ENCODE assay signal across 1 cellular context in genomic region chr17:21183468-21183867, GRCh38.
TF ChIP-seq lines count a peak whose summit lies in the region.

No MANE protein-coding gene starts in this region.

TF ChIP-seq in HepG2, 621 proteins besides CTCF, POLR2A, EP300 and RAD21 (continues in another document):
- no peak for TF ChIP-seq ZNF326 (CRISPR knock-in tag; IDR thresholded peaks at IDR 0.05; ENCODE audit: borderline replicate concordance)
- 0 out of 2 replicates have a peak, but pooled peaks have one; percentile 13 for TF ChIP-seq FOXP4 (CRISPR knock-in tag; IDR thresholded peaks at IDR 0.05)
- TF ChIP-seq ZNF644 (CRISPR knock-in tag; IDR thresholded peaks at IDR 0.05; ENCODE audit: low read depth), result peak; percentile 94
- TF ChIP-seq CENPT (CRISPR knock-in tag; IDR thresholded peaks at IDR 0.05; ENCODE audit: low read depth), result no peak
- TF ChIP-seq CBX1 (IDR thresholded peaks at IDR 0.05; ENCODE audit: low read depth), result no peak
- TF ChIP-seq MTA3 (CRISPR knock-in tag; IDR thresholded peaks at IDR 0.05), result no peak
- no peak for TF ChIP-seq MEF2D (CRISPR knock-in tag; IDR thresholded peaks at IDR 0.05)
- TF ChIP-seq MAF1 (CRISPR knock-in tag; IDR thresholded peaks at IDR 0.05; ENCODE audit: borderline replicate concordance), result no peak
- TF ChIP-seq HHEX (CRISPR knock-in tag; IDR thresholded peaks at IDR 0.05), result no peak
- TF ChIP-seq MTERF4 (CRISPR knock-in tag; IDR thresholded peaks at IDR 0.05), result no peak
- TF ChIP-seq ZNF12 (CRISPR knock-in tag; IDR thresholded peaks at IDR 0.05), result 0 out of 2 replicates have a peak, but pooled peaks have one; percentile 58
- no peak for TF ChIP-seq ZNF629 (CRISPR knock-in tag; conservative IDR thresholded peaks at IDR 0.05)
- TF ChIP-seq, protein P1, sequence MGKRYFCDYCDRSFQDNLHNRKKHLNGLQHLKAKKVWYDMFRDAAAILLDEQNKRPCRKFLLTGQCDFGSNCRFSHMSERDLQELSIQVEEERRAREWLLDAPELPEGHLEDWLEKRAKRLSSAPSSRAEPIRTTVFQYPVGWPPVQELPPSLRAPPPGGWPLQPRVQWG (CRISPR knock-in tag; IDR thresholded peaks at IDR 0.05; ENCODE audit: borderline replicate concordance, low read depth), result no peak
- no peak for TF ChIP-seq ZNF414 (CRISPR knock-in tag; IDR thresholded peaks at IDR 0.05)
- no peak for TF ChIP-seq POLR2AphosphoS5 (IDR thresholded peaks at IDR 0.05; ENCODE audit: low read depth, low read length)
- TF ChIP-seq ZBTB25 (CRISPR knock-in tag; IDR thresholded peaks at IDR 0.05), result no peak
- peak; percentile 69 for TF ChIP-seq CEBPG (CRISPR knock-in tag; IDR thresholded peaks at IDR 0.05)
- no peak for TF ChIP-seq RCOR2 (CRISPR knock-in tag; IDR thresholded peaks at IDR 0.05)
- TF ChIP-seq ATF5 (CRISPR knock-in tag; IDR thresholded peaks at IDR 0.05; ENCODE audit: low read depth), result no peak
- no peak for TF ChIP-seq HOXD1 (CRISPR knock-in tag; IDR thresholded peaks at IDR 0.05)
- TF ChIP-seq, protein P2, sequence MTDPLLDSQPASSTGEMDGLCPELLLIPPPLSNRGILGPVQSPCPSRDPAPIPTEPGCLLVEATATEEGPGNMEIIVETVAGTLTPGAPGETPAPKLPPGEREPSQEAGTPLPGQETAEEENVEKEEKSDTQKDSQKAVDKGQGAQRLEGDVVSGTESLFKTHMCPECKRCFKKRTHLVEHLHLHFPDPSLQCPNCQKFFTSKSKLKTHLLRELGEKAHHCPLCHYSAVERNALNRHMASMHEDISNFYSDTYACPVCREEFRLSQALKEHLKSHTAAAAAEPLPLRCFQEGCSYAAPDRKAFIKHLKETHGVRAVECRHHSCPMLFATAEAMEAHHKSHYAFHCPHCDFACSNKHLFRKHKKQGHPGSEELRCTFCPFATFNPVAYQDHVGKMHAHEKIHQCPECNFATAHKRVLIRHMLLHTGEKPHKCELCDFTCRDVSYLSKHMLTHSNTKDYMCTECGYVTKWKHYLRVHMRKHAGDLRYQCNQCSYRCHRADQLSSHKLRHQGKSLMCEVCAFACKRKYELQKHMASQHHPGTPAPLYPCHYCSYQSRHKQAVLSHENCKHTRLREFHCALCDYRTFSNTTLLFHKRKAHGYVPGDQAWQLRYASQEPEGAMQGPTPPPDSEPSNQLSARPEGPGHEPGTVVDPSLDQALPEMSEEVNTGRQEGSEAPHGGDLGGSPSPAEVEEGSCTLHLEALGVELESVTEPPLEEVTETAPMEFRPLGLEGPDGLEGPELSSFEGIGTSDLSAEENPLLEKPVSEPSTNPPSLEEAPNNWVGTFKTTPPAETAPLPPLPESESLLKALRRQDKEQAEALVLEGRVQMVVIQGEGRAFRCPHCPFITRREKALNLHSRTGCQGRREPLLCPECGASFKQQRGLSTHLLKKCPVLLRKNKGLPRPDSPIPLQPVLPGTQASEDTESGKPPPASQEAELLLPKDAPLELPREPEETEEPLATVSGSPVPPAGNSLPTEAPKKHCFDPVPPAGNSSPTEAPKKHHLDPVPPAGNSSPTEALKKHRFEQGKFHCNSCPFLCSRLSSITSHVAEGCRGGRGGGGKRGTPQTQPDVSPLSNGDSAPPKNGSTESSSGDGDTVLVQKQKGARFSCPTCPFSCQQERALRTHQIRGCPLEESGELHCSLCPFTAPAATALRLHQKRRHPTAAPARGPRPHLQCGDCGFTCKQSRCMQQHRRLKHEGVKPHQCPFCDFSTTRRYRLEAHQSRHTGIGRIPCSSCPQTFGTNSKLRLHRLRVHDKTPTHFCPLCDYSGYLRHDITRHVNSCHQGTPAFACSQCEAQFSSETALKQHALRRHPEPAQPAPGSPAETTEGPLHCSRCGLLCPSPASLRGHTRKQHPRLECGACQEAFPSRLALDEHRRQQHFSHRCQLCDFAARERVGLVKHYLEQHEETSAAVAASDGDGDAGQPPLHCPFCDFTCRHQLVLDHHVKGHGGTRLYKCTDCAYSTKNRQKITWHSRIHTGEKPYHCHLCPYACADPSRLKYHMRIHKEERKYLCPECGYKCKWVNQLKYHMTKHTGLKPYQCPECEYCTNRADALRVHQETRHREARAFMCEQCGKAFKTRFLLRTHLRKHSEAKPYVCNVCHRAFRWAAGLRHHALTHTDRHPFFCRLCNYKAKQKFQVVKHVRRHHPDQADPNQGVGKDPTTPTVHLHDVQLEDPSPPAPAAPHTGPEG (CRISPR knock-in tag; IDR thresholded peaks at IDR 0.05), result no peak
- no peak for TF ChIP-seq ATF3 (CRISPR knock-in tag; IDR thresholded peaks at IDR 0.05)
- no peak for TF ChIP-seq SPEN (CRISPR knock-in tag; IDR thresholded peaks at IDR 0.05; ENCODE audit: low read depth)
- TF ChIP-seq NR2F1 (CRISPR knock-in tag; IDR thresholded peaks at IDR 0.05), result peak; percentile 66 to 80
- TF ChIP-seq ZNF530 (CRISPR knock-in tag; IDR thresholded peaks at IDR 0.05; ENCODE audit: low read depth), result no peak
- no peak for TF ChIP-seq ZFYVE20 (CRISPR knock-in tag; IDR thresholded peaks at IDR 0.05; ENCODE audit: borderline replicate concordance, low read depth)
- TF ChIP-seq CAMTA2 (CRISPR knock-in tag; IDR thresholded peaks at IDR 0.05; ENCODE audit: borderline replicate concordance), result no peak
- TF ChIP-seq, protein P3, sequence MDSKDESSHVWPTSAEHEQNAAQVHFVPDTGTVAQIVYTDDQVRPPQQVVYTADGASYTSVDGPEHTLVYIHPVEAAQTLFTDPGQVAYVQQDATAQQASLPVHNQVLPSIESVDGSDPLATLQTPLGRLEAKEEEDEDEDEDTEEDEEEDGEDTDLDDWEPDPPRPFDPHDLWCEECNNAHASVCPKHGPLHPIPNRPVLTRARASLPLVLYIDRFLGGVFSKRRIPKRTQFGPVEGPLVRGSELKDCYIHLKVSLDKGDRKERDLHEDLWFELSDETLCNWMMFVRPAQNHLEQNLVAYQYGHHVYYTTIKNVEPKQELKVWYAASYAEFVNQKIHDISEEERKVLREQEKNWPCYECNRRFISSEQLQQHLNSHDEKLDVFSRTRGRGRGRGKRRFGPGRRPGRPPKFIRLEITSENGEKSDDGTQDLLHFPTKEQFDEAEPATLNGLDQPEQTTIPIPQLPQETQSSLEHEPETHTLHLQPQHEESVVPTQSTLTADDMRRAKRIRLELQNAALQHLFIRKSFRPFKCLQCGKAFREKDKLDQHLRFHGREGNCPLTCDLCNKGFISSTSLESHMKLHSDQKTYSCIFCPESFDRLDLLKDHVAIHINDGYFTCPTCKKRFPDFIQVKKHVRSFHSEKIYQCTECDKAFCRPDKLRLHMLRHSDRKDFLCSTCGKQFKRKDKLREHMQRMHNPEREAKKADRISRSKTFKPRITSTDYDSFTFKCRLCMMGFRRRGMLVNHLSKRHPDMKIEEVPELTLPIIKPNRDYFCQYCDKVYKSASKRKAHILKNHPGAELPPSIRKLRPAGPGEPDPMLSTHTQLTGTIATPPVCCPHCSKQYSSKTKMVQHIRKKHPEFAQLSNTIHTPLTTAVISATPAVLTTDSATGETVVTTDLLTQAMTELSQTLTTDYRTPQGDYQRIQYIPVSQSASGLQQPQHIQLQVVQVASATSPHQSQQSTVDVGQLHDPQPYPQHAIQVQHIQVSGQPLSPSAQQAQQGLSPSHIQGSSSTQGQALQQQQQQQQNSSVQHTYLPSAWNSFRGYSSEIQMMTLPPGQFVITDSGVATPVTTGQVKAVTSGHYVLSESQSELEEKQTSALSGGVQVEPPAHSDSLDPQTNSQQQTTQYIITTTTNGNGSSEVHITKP (CRISPR knock-in tag; IDR thresholded peaks at IDR 0.05; ENCODE audit: low read depth), result no peak
- no peak for TF ChIP-seq ASH2L (IDR thresholded peaks at IDR 0.05; ENCODE audit: insufficient read length, low read depth, low read length)
- TF ChIP-seq, protein P4, sequence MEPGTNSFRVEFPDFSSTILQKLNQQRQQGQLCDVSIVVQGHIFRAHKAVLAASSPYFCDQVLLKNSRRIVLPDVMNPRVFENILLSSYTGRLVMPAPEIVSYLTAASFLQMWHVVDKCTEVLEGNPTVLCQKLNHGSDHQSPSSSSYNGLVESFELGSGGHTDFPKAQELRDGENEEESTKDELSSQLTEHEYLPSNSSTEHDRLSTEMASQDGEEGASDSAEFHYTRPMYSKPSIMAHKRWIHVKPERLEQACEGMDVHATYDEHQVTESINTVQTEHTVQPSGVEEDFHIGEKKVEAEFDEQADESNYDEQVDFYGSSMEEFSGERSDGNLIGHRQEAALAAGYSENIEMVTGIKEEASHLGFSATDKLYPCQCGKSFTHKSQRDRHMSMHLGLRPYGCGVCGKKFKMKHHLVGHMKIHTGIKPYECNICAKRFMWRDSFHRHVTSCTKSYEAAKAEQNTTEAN (CRISPR knock-in tag; conservative IDR thresholded peaks at IDR 0.05), result no peak
- peak; percentile 43; the same call in 1 of the 2 replicates for TF ChIP-seq HNF4G (IDR thresholded peaks at IDR 0.05; ENCODE audit: borderline replicate concordance, low read depth, low read length)
- no peak for TF ChIP-seq HNF4G (CRISPR knock-in tag; IDR thresholded peaks at IDR 0.05; ENCODE audit: borderline replicate concordance, low read depth)
- no peak for TF ChIP-seq MXD4 (CRISPR knock-in tag; IDR thresholded peaks at IDR 0.05)
- TF ChIP-seq SSRP1 (CRISPR knock-in tag; IDR thresholded peaks at IDR 0.05), result no peak
- TF ChIP-seq, protein P5, sequence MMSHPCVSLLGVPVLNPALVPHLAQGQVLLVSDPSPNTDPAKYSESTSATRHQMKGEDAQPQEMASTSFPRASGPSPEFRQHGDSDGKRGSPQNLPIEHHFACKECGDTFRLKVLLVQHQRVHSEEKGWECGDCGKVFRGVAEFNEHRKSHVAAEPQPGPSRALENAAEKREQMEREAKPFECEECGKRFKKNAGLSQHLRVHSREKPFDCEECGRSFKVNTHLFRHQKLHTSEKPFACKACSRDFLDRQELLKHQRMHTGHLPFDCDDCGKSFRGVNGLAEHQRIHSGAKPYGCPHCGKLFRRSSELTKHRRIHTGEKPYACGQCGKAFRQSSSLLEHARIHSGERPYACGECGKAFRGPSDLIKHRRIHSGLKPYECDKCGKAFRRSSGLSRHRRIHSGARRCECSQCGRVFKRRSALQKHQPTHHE (CRISPR knock-in tag; IDR thresholded peaks at IDR 0.05; ENCODE audit: borderline replicate concordance), result no peak
- TF ChIP-seq, protein P6, sequence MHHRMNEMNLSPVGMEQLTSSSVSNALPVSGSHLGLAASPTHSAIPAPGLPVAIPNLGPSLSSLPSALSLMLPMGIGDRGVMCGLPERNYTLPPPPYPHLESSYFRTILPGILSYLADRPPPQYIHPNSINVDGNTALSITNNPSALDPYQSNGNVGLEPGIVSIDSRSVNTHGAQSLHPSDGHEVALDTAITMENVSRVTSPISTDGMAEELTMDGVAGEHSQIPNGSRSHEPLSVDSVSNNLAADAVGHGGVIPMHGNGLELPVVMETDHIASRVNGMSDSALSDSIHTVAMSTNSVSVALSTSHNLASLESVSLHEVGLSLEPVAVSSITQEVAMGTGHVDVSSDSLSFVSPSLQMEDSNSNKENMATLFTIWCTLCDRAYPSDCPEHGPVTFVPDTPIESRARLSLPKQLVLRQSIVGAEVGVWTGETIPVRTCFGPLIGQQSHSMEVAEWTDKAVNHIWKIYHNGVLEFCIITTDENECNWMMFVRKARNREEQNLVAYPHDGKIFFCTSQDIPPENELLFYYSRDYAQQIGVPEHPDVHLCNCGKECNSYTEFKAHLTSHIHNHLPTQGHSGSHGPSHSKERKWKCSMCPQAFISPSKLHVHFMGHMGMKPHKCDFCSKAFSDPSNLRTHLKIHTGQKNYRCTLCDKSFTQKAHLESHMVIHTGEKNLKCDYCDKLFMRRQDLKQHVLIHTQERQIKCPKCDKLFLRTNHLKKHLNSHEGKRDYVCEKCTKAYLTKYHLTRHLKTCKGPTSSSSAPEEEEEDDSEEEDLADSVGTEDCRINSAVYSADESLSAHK (CRISPR knock-in tag; IDR thresholded peaks at IDR 0.05; ENCODE audit: borderline replicate concordance), result no peak
